Comparison of ENCODE assay signal across 12 cellular contexts in genomic region chr19:47781590-47782318, GRCh38. TPM values are rescaled to one million over a fixed set of nuclear protein-coding genes. Genes with fewer than 3 reads are reported as not detected.
A peak's percentile ranks its signal among the peaks of the same experiment; 100 is the strongest.
DNase-seq lines count a peak whose midpoint lies in the region; ATAC-seq and TF ChIP-seq lines count a peak whose summit lies in the region.
"Had no signal": no experiment of that assay in that cellular context is flagged by ENCODE, and none has a peak within 500 bp of the region (broad histone marks: within the 10 kb centered on the region; RNA-seq: fewer than 3 reads in every experiment).

No MANE protein-coding gene starts in this region.

- no peak overlapping the region for H3K4me2 ChIP-seq in PC-3 (ENCODE audit: low read length)

- BruUV-seq in Calu3 (replicated peaks; lab: Mats Ljungman, UMichigan) (no TSS peak), PC-3 (replicated peaks; lab: Mats Ljungman, UMichigan) (no TSS peak)

- H2AFZ ChIP-seq in PC-3 (ENCODE audit: low read length), result no peak overlapping the region

- H3K27ac ChIP-seq in angular gyrus (ENCODE audit: low read depth, low read length) (peak overlapping the region; percentile 76), PC-3 (ENCODE audit: low read length) (no peak overlapping the region)

- H3F3A ChIP-seq in PC-3 (ENCODE audit: low read length, unreplicated experiment), result no peaks in the 10 kb centered on the region

- peaks cover 5% of the 10 kb centered on the region for H3K4me1 ChIP-seq in PC-3 (ENCODE audit: insufficient read depth, low read length)

- no peak overlapping the region for H3K4me3 ChIP-seq in PC-3 (ENCODE audit: low read length)

- TF ChIP-seq CTCF in Calu3 (IDR thresholded peaks at IDR 0.05; ENCODE audit: unreplicated experiment) (no peak), PC-3 (conservative IDR thresholded peaks at IDR 0.05; ENCODE audit: low read depth, low read length) (no peak)

- no peaks in the 10 kb centered on the region for H3K9me3 ChIP-seq in PC-3 (ENCODE audit: low read length)

- ATAC-seq in sciatic nerve, result peak; percentile 35
- ATAC-seq in HG02571 (IDR thresholded peaks at IDR 0.05; ENCODE audit: unreplicated experiment), result no peak
- ATAC-seq in PC-3, result no peak
- ATAC-seq: esophagus mucosa had no signal

- H3K9me3 Mint-ChIP-seq in Calu3 (ENCODE audit: low read depth, unreplicated experiment), result no peaks in the 10 kb centered on the region

- no peaks in the 10 kb centered on the region for H3K27me3 Mint-ChIP-seq in Calu3 (ENCODE audit: unreplicated experiment)

- peaks cover 25% of the 10 kb centered on the region for H3K79me2 ChIP-seq in PC-3 (ENCODE audit: low read length)

- CTCF ChIA-PET in Calu3 (lab: Charles Lee), result no interaction called here
- CTCF ChIA-PET in PC-3 (lab: Charles Lee), result no interaction called here

- no peaks in the 10 kb centered on the region for H3K27me3 ChIP-seq in PC-3 (ENCODE audit: low read length)

- peak overlapping the region; percentile 99 for H3K4me3 Mint-ChIP-seq in Calu3 (ENCODE audit: low read depth, unreplicated experiment)

- intact Hi-C loops in Calu3 (cut with micrococcal nuclease; ENCODE audit: unreplicated experiment), result no loop called here
- intact Hi-C loops in sciatic nerve (cut with DNase I), result loop anchor here (10.0 kb wide), 1 partner anchor 67 kb away; the partner anchor contains the start of gene EHD2
- intact Hi-C loops in PC-3 (cut with micrococcal nuclease), result no loop called here

- H3K36me3 ChIP-seq in PC-3 (ENCODE audit: low read depth, low read length), result peaks cover 8% of the 10 kb centered on the region

- H4K20me1 ChIP-seq in PC-3 (ENCODE audit: low read length), result no peaks in the 10 kb centered on the region

- no peak for DNase-seq in Calu3
- DNase-seq in hippocampal formation (lab: John Stamatoyannopoulos, UW), result peak; percentile 52 to 80
- peak; percentile 79 for DNase-seq in sciatic nerve (ENCODE audit: low spot score)
- DNase-seq in RPMI8226, result no peak
- no peak for DNase-seq in DMS79 (lab: John Stamatoyannopoulos, UW)
- no peak for DNase-seq in PC-3
- DNase-seq: DMS 273 treated with DMSO at 0.1 percent for 48 hours, NCI-H446 had no signal

- H3K36me3 Mint-ChIP-seq in Calu3 (ENCODE audit: insufficient read depth, unreplicated experiment), result peaks cover 94% of the 10 kb centered on the region

- no peak overlapping the region for H3K9ac ChIP-seq in PC-3 (ENCODE audit: low read length)

- H3K4me1 Mint-ChIP-seq in Calu3 (ENCODE audit: low read depth, unreplicated experiment), result peaks cover 40% of the 10 kb centered on the region

- POLR2A ChIA-PET in PC-3 (lab: Charles Lee; ENCODE audit: unreplicated experiment), result no interaction called here

- no peaks in the 10 kb centered on the region for H3K9me2 ChIP-seq in PC-3 (replicated peaks; ENCODE audit: low read length)

- H3K27ac Mint-ChIP-seq in Calu3 (ENCODE audit: unreplicated experiment), result peak overlapping the region; percentile 99

RNA-seq across cellular contexts. Expression of gene SELENOW, which starts 3.3 kb away (rescaled TPM):
- total RNA-seq in Calu3 (2022) (466 and 506 TPM in 2 replicates), sciatic nerve (306 TPM), PC-3 (2014; rRNA removed) (277 and 278 TPM in 2 replicates)

RNA-seq across cellular contexts. Expression of gene TPRX1, which starts 22.6 kb away (rescaled TPM):
- not detected in 2 replicates for total RNA-seq in Calu3 (2022)
- total RNA-seq in sciatic nerve, result not detected
- total RNA-seq in PC-3 (2014; rRNA removed), result not detected in 2 replicates
- total RNA-seq: esophagus mucosa; T-helper 2 cell treated with Interferon-gamma antibody and Interleukin-4, amounts not matched to agents 100 ng/mL and 5 ng/mL, for 36 hours had no signal

RNA-seq across cellular contexts. Expression of gene NOP53, which starts 36.4 kb away (rescaled TPM):
- total RNA-seq in Calu3 (2022) (193 and 222 TPM in 2 replicates), sciatic nerve (297 TPM), PC-3 (2014; rRNA removed) (61.5 and 83.9 TPM in 2 replicates)

RNA-seq across cellular contexts. Expression of gene CRX, which starts 40.0 kb away (rescaled TPM):
- total RNA-seq in Calu3 (2022) (not detected in 2 replicates), sciatic nerve (0.09 TPM), PC-3 (2014; rRNA removed) (not detected in 2 replicates)
- total RNA-seq: esophagus mucosa; T-helper 2 cell treated with Interferon-gamma antibody and Interleukin-4, amounts not matched to agents 100 ng/mL and 5 ng/mL, for 36 hours had no signal

Comparison
In these comparisons a context has a peak if more than half of its experiments do, and no peak if none do; other contexts are left out.
1. DNase-seq: peak in hippocampal formation (2 of 2) and sciatic nerve (single experiment); none in Calu3 (single experiment), RPMI8226 (single experiment), DMS79 (single experiment) and PC-3 (single experiment).